8 cellular contexts compared by ENCODE assay signal in the genomic region with DNA sequence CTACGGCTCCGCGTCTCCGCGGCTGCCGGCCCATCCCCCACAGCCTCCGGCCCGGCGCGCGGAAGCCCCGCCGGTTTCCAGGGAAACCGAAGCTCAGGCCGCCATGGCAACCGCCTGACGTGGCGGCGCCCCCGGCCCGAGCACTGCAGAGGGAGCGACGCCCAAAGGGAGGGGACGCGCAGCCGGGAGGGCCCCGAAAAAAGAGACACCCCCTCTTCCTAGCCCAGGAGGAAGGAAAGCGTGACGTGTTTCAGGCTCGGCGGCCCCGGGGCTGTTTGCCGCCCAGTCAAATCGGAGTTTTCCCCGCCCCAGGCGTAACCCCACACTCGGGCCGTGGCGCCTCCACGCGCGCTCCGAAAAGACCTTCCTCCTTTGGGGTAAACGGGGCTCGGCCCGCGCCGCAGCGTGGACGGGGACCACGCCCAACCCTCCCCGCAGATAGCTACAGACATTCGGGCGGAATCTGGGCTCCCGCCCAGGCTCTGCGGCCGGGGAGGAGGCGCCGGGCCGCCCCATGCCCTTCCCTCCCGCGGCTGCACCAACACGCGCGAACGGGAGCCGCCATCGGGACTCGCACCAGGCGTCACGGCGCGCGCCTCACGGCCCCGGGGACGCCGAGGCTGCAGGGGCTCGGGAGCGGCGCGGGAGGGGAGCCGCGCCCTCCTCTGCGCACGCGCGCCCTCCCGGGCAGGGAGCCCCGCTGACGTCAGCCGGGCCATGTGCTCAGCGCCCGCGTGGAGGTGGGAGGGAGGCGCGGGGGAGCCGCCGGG. TPM values are rescaled to one million over a fixed set of nuclear protein-coding genes. Genes with fewer than 3 reads are reported as not detected.
DNase-seq lines count a peak whose midpoint lies in the region; ATAC-seq and TF ChIP-seq lines count a peak whose summit lies in the region.

No MANE protein-coding gene starts in this region.

- BruUV-seq in IMR-90 (replicated peaks; lab: Mats Ljungman, UMichigan), result no TSS peak

- peak; percentile 75 for DNase-seq in DMS79 treated with DMSO at 0.1 percent for 48 hours (lab: John Stamatoyannopoulos, UW)
- DNase-seq in IMR-90, result peak; percentile 78
- peak; percentile 86 for DNase-seq in RWPE1 (ENCODE audit: low spot score)
- peak; percentile 88 for DNase-seq in activated effector memory CD4-positive, alpha-beta T cell treated with Interleukin-2 at 50 U/mL for 16 hours
- DNase-seq in fibroblast of the aortic adventitia (ENCODE audit: low read depth), result peak; percentile 78
- DNase-seq in nephron progenitor cell, result peak; percentile 89

- POLR2A ChIA-PET in IMR-90 (lab: Charles Lee; ENCODE audit: unreplicated experiment), result interaction anchor here (0.6 to 0.7 kb wide), 4 partner anchors 8 to 30 kb away, joined by 3 to 4 read pairs (median 3); no protein-coding TSS in a partner anchor
- POLR2A ChIA-PET in RWPE1 (lab: Yijun Ruan, JAX; ENCODE audit: low non-redundant PET), result interaction anchor here (1.5 kb wide), 1 partner anchor 8 kb away, joined by 4 read pairs; no protein-coding TSS in a partner anchor

- TF ChIP-seq CTCF in IMR-90 (conservative IDR thresholded peaks at IDR 0.05; ENCODE audit: low read depth, low read length), result no peak
- no peak for TF ChIP-seq CTCF in RWPE1 (conservative IDR thresholded peaks at IDR 0.05; ENCODE audit: low read depth)
- TF ChIP-seq CTCF in fibroblast of the aortic adventitia (IDR thresholded peaks at IDR 0.05; ENCODE audit: insufficient read depth, low read length), result no peak
- TF ChIP-seq CTCF in nephron progenitor cell (IDR thresholded peaks at IDR 0.05), result no peak

- H2BK120ac ChIP-seq in IMR-90 (ENCODE audit: low read depth, low read length), result peak overlapping the region; percentile 88

- 0% methylated on average over 8 of the region's 99 CpGs; no CpG with 5 or more reads in 1 of the 2 experiments for WGBS in IMR-90 (ENCODE audit: extremely low coverage in 2 of 2, insufficient read length in 1 of 2), 2 experiments

- H4K8ac ChIP-seq in IMR-90 (ENCODE audit: low read depth in 2 of 2, low read length in 2 of 2), result peak overlapping the region; percentile 81 to 90

- no peak overlapping the region; the same call in 1 of the 2 replicates for H2BK20ac ChIP-seq in IMR-90 (ENCODE audit: low read depth, low read length)

- peak overlapping the region; percentile 88 for H3K4ac ChIP-seq in IMR-90 (ENCODE audit: low read depth, low read length)

- H3K9me1 ChIP-seq in IMR-90 (ENCODE audit: insufficient read depth, low read length), result peaks cover 17% of the 10 kb centered on the region

- H3K27ac Mint-ChIP-seq in nephron progenitor cell, result peak overlapping the region; percentile 69
- H3K27ac Mint-ChIP-seq in stimulated activated naive CD8-positive, alpha-beta T cell treated with anti-CD3 and anti-CD28 coated beads, Interleukin-15, Interleukin-2, amounts not matched to agents 100 ng/mL and 50 ng/mL, for 24 hours, result peak overlapping the region; percentile 96

- peak overlapping the region; percentile 81 for H3K9ac ChIP-seq in IMR-90 (ENCODE audit: low read depth, low read length)

- peak; percentile 32 for ATAC-seq in GM21528 (IDR thresholded peaks at IDR 0.05; ENCODE audit: low FRiP score, unreplicated experiment)
- ATAC-seq in IMR-90 (ENCODE audit: low read depth), result peak; percentile 27

- H2BK15ac ChIP-seq in IMR-90 (ENCODE audit: low read depth, low read length), result peak overlapping the region; percentile 75; the same call in 2 of the 3 replicates

- peak overlapping the region; percentile 51 for H4K5ac ChIP-seq in IMR-90 (ENCODE audit: low read depth, low read length)

- peak overlapping the region; percentile 67 for H3K4me3 Mint-ChIP-seq in nephron progenitor cell
- peak overlapping the region; percentile 83 for H3K4me3 Mint-ChIP-seq in stimulated activated naive CD8-positive, alpha-beta T cell treated with anti-CD3 and anti-CD28 coated beads, Interleukin-15, Interleukin-2, amounts not matched to agents 100 ng/mL and 50 ng/mL, for 24 hours

- H4K91ac ChIP-seq in IMR-90 (ENCODE audit: insufficient read depth, low read depth, low read length), result peak overlapping the region; percentile 97

- intact Hi-C loops in IMR-90 (cut with micrococcal nuclease), result no loop called here

- peak overlapping the region; percentile 50; the same call in 1 of the 2 replicates for H3K18ac ChIP-seq in IMR-90 (ENCODE audit: low read depth, low read length)

- H3K9me3 Mint-ChIP-seq in nephron progenitor cell, result no peaks in the 10 kb centered on the region
- no peaks in the 10 kb centered on the region for H3K9me3 Mint-ChIP-seq in stimulated activated naive CD8-positive, alpha-beta T cell treated with anti-CD3 and anti-CD28 coated beads, Interleukin-15, Interleukin-2, amounts not matched to agents 100 ng/mL and 50 ng/mL, for 24 hours

- H3K4me3 ChIP-seq in IMR-90 (ENCODE audit: insufficient read depth, low read depth, low read length), result peak overlapping the region; percentile 61
- peak overlapping the region; percentile 68 for H3K4me3 ChIP-seq in fibroblast of the aortic adventitia (ENCODE audit: low read depth, low read length)

- H3K27me3 Mint-ChIP-seq in nephron progenitor cell (ENCODE audit: low read depth, poor library complexity), result peaks cover 2% of the 10 kb centered on the region
- no peaks in the 10 kb centered on the region for H3K27me3 Mint-ChIP-seq in stimulated activated naive CD8-positive, alpha-beta T cell treated with anti-CD3 and anti-CD28 coated beads, Interleukin-15, Interleukin-2, amounts not matched to agents 100 ng/mL and 50 ng/mL, for 24 hours

- no peaks in the 10 kb centered on the region for H3K27me3 ChIP-seq in IMR-90 (ENCODE audit: control insufficient read depth, insufficient read depth, low read length)

- no peak for TF ChIP-seq RAD21 in IMR-90 (IDR thresholded peaks at IDR 0.05; ENCODE audit: low read length)

- peaks cover 81% of the 10 kb centered on the region for H3K4me1 Mint-ChIP-seq in nephron progenitor cell
- peaks cover 73% of the 10 kb centered on the region for H3K4me1 Mint-ChIP-seq in stimulated activated naive CD8-positive, alpha-beta T cell treated with anti-CD3 and anti-CD28 coated beads, Interleukin-15, Interleukin-2, amounts not matched to agents 100 ng/mL and 50 ng/mL, for 24 hours (ENCODE audit: low read depth)

- H2AFZ ChIP-seq in IMR-90 (replicated peaks; ENCODE audit: low read length, poor library complexity), result peak overlapping the region; percentile 91

- peak overlapping the region; percentile 92 for H2AK5ac ChIP-seq in IMR-90 (ENCODE audit: low read depth, low read length)

- in situ Hi-C loops in IMR-90 (cut with MboI; ENCODE audit: low sequenced_read_pairs), result no loop called here

- H4K20me1 ChIP-seq in IMR-90 (ENCODE audit: insufficient read depth, low read length), result peaks cover 44% of the 10 kb centered on the region

- peak overlapping the region; percentile 98 for H3K27ac ChIP-seq in IMR-90 (ENCODE audit: insufficient read depth, low read length)
- H3K27ac ChIP-seq in RWPE1, result peak overlapping the region; percentile 99

- dilution Hi-C loops in IMR-90 (cut with HindIII; ENCODE audit: low sequenced_read_pairs, unreplicated experiment), result no loop called here

- CTCF ChIA-PET in IMR-90 (lab: Yijun Ruan, JAX), result interaction anchor here (1.4 to 3.2 kb wide), 3 partner anchors 11 to 22 kb away, joined by 3 to 21 read pairs (median 6); no protein-coding TSS in a partner anchor
- CTCF ChIA-PET in RWPE1 (lab: Yijun Ruan, JAX), result interaction anchor here (0.6 to 3.0 kb wide), 3 partner anchors 10 to 1452 kb away, joined by 3 to 21 read pairs (median 4); no protein-coding TSS in a partner anchor

- H3K23ac ChIP-seq in IMR-90 (ENCODE audit: low read depth, low read length), result peak overlapping the region; percentile 90

- peak; percentile 68 for TF ChIP-seq POLR2A in IMR-90 (IDR thresholded peaks at IDR 0.05; ENCODE audit: low read depth, low read length)

- peaks cover 22 to 76% of the 10 kb centered on the region in 2 experiments for H3K79me1 ChIP-seq in IMR-90 (ENCODE audit: low read depth in 1 of 2, low read length in 2 of 2)

- H3K36me3 Mint-ChIP-seq in nephron progenitor cell (ENCODE audit: low read depth), result peaks cover 5% of the 10 kb centered on the region
- peaks cover 7% of the 10 kb centered on the region for H3K36me3 Mint-ChIP-seq in stimulated activated naive CD8-positive, alpha-beta T cell treated with anti-CD3 and anti-CD28 coated beads, Interleukin-15, Interleukin-2, amounts not matched to agents 100 ng/mL and 50 ng/mL, for 24 hours (ENCODE audit: low read depth)

- peaks cover 2% of the 10 kb centered on the region; the same call in 1 of the 2 replicates for H3K36me3 ChIP-seq in IMR-90 (ENCODE audit: control insufficient read depth, insufficient read depth, low read length)

- H3K4me2 ChIP-seq in IMR-90 (ENCODE audit: low read depth, low read length), result peak overlapping the region; percentile 93

- H3K14ac ChIP-seq in IMR-90 (replicated peaks; ENCODE audit: low read depth, low read length), result peak overlapping the region; percentile 95

- no peaks in the 10 kb centered on the region for H3K9me3 ChIP-seq in IMR-90 (ENCODE audit: control insufficient read depth, insufficient read depth, low read length)

- peak overlapping the region; percentile 93 for H2BK5ac ChIP-seq in IMR-90 (ENCODE audit: low read depth, low read length, poor library complexity, severe bottlenecking)

- H2AK9ac ChIP-seq in IMR-90 (replicated peaks; ENCODE audit: low read depth, low read length, poor library complexity), result peak overlapping the region; percentile 100

- H3K4me1 ChIP-seq in IMR-90 (ENCODE audit: control insufficient read depth, insufficient read depth, low read length), result peaks cover 39% of the 10 kb centered on the region

- H3K56ac ChIP-seq in IMR-90 (ENCODE audit: extremely low read depth, insufficient read depth, low read length), result peak overlapping the region; percentile 95

TF ChIP-seq in IMR-90, 13 proteins besides CTCF, POLR2A, EP300 and RAD21 (continues in another document):
- TF ChIP-seq MAFK (IDR thresholded peaks at IDR 0.05; ENCODE audit: low read depth, low read length) (no peak), CHD1 (IDR thresholded peaks at IDR 0.05; ENCODE audit: low read depth, low read length) (peak; percentile 78; the same call in 1 of the 2 replicates)

RNA-seq across cellular contexts. Expression of a gene that starts 7.5 kb away (rescaled TPM):
- total RNA-seq in IMR-90 (2012; rRNA removed) (1.4 and 1.9 TPM in 2 replicates), fibroblast of the aortic adventitia (ENCODE audit: low replicate concordance) (12.2 and 17.7 TPM in 2 replicates)
- polyA plus RNA-seq in IMR-90 (2012; rRNA removed), result 8.3 and 9.4 TPM in 2 replicates
- 7.6 and 9.5 TPM in 2 replicates for polyA plus RNA-seq in IMR-90 (2012; cell fraction: cytosol; rRNA removed)
- 48.6 and 60.0 TPM in 2 replicates for polyA plus RNA-seq in IMR-90 (2012; cell fraction: nucleus; rRNA removed; ENCODE audit: low replicate concordance)

RNA-seq across cellular contexts. Expression of a gene that starts 56.1 kb away (rescaled TPM):
- total RNA-seq in IMR-90 (2012; rRNA removed), result 12.2 and 13.6 TPM in 2 replicates
- 79.6 and 81.2 TPM in 2 replicates for polyA plus RNA-seq in IMR-90 (2012; rRNA removed)
- 30.9 and 35.6 TPM in 2 replicates for polyA plus RNA-seq in IMR-90 (2012; cell fraction: cytosol; rRNA removed)
- 390 and 704 TPM in 2 replicates for polyA plus RNA-seq in IMR-90 (2012; cell fraction: nucleus; rRNA removed; ENCODE audit: low replicate concordance)
- 31.0 and 47.3 TPM in 2 replicates for total RNA-seq in fibroblast of the aortic adventitia (ENCODE audit: low replicate concordance)

RNA-seq across cellular contexts. Expression of a gene that starts 57.1 kb away (rescaled TPM):
- total RNA-seq in IMR-90 (2012; rRNA removed) (72.6 and 79.2 TPM in 2 replicates), fibroblast of the aortic adventitia (ENCODE audit: low replicate concordance) (24.2 and 44.5 TPM in 2 replicates)
- polyA plus RNA-seq in IMR-90 (2012; rRNA removed), result 21.0 and 22.6 TPM in 2 replicates
- polyA plus RNA-seq in IMR-90 (2012; cell fraction: cytosol; rRNA removed), result 7.4 and 11.3 TPM in 2 replicates
- 17.2 and 31.2 TPM in 2 replicates for polyA plus RNA-seq in IMR-90 (2012; cell fraction: nucleus; rRNA removed; ENCODE audit: low replicate concordance)

Comparison
In these comparisons a context has a peak if more than half of its experiments do, and no peak if none do; other contexts are left out.
1. Peak in every context shown above with its lines: DNase-seq, ATAC-seq, H3K4me3 ChIP-seq and H3K27ac ChIP-seq.